Comparison of ENCODE assay signal across 8 cellular contexts in the genomic region with DNA sequence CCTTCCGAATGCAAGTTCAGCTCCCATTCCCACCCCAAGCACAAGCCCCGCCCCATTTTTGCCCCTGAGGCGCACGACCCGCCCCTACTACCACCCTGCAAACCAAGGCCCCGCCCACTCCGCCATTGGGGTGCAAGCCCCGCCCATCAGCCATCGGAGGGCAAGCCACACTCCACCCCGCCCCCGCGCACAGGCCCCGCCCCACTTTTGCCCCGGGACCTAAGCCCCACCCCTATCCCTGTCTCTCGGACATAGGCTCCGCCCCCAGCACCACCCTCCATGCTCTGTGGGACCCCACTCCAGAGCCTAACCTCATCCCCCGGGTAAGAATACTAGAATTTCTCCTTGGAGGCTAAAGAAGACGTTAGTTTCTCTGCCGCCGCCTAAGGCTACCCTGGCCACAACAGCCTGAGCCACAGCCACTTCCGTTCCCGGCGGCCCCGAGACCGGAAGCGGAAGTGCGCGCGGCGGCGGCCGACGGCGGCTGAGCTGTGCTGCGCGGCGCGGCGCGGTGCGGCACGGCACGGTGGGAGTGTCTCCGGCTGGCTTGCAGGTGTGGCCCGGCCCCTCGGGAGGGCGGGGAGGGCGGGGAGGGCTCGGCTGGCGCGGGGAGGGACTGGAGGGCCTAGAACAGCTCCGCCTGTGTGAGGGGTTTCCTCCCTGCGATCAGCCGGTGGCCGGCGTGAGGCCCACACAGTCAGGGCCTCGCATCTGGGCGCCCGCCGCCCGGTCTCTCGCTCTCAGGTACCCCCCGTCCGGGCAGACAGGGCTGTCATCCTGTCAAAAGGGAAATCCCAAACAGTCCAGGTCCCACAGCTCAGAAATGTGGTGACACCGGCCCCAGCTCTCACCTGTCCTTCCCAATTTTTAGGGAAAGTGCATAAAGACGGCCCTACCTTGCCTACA. TPM values are rescaled to one million over a fixed set of nuclear protein-coding genes. Genes with fewer than 3 reads are reported as not detected.
DNase-seq lines count a peak whose midpoint lies in the region; ATAC-seq, FAIRE-seq and TF ChIP-seq lines count a peak whose summit lies in the region.

ZNF333 (plus strand) TSS at position 451 of the 906 bp plus-strand sequence. CDS start 3,444 bp downstream, outside the sequence.

- peaks cover 0 to 3% of the 10 kb centered on the region in 2 experiments; a peak in 1 of 5 replicates for H3K36me3 ChIP-seq in HepG2 (replicated peaks in 1 of 2; ENCODE audit: control insufficient read depth in 1 of 2, insufficient read depth in 2 of 2, low read length in 2 of 2)

- peak within 1 kb of the TSS; percentile 67 to 91 (median 77) for H3K4me3 ChIP-seq in HepG2 (replicated peaks in 1 of 3; ENCODE audit: insufficient read depth in 1 of 3, low read depth in 2 of 3, low read length in 3 of 3)

- H3K4me2 ChIP-seq in HepG2 (ENCODE audit: low read depth, low read length) = peak within 1 kb of the TSS; percentile 70

- peak within 1 kb of the TSS; percentile 92 for H3K4me3 Mint-ChIP-seq in dendritic cell treated with granulocyte-macrophage colony-stimulating factor and Interleukin-4, amounts not matched to agents 40 ng/mL and 50 ng/mL, for 4 days

- in situ Hi-C loops in HepG2 (cut with HindIII; ENCODE audit: extremely low pct_ligation_motif_present, low pct_unique_long_range_greater_than_20kb) = loop anchor here (5.0 kb wide), 1 partner anchor 118 kb away; the partner anchor contains the start of gene NDUFB7

- no peak within 1 kb of the TSS for H2AFZ ChIP-seq in HepG2 (ENCODE audit: low read length)

- peak; percentile 12; the same call in 1 of the 2 replicates for TF ChIP-seq RAD21 in HepG2 (CRISPR knock-in tag; IDR thresholded peaks at IDR 0.05)

- POLR2A ChIA-PET in HepG2 (lab: Yijun Ruan, JAX) = interaction anchor here (0.6 to 2.7 kb wide), 7 partner anchors 14 to 758 kb away, joined by 3 to 40 read pairs (median 5); partner anchors contain the start of genes DNAJB1 and NDUFB7

- H3K9me3 Mint-ChIP-seq in dendritic cell treated with granulocyte-macrophage colony-stimulating factor and Interleukin-4, amounts not matched to agents 40 ng/mL and 50 ng/mL, for 4 days = no peaks in the 10 kb centered on the region

- no peak for FAIRE-seq in HepG2 (lab: Jason Lieb, UNC)

- CTCF ChIA-PET in HepG2 (lab: Yijun Ruan, JAX; ENCODE audit: low intra/inter-chr PET ratio, low total read pairs) = interaction anchor here (0.9 to 1.1 kb wide), 2 partner anchors 115 to 116 kb away, joined by 3 to 4 read pairs; no protein-coding TSS in a partner anchor

- intact Hi-C loops in dendritic cell treated with granulocyte-macrophage colony-stimulating factor and Interleukin-4, amounts not matched to agents 40 ng/mL and 50 ng/mL, for 4 days (cut with micrococcal nuclease) = no loop called here
- intact Hi-C loops in HepG2 (cut with micrococcal nuclease; ENCODE audit: unreplicated experiment) = no loop called here

- peak; percentile 59 to 90 for TF ChIP-seq POLR2A in HepG2 (IDR thresholded peaks at IDR 0.05; ENCODE audit: insufficient read depth in 1 of 2, low read depth in 2 of 2, low read length in 2 of 2)

- peak within 1 kb of the TSS; percentile 99 for H3K27ac Mint-ChIP-seq in dendritic cell treated with granulocyte-macrophage colony-stimulating factor and Interleukin-4, amounts not matched to agents 40 ng/mL and 50 ng/mL, for 4 days

- 6% methylated on average over 26 of the region's 66 CpGs for WGBS in HepG2 (ENCODE audit: low lambda C conversion rate)

- H3K36me3 Mint-ChIP-seq in dendritic cell treated with granulocyte-macrophage colony-stimulating factor and Interleukin-4, amounts not matched to agents 40 ng/mL and 50 ng/mL, for 4 days (ENCODE audit: low read depth) = peaks cover 37% of the 10 kb centered on the region

- peak; percentile 93 for ATAC-seq in GM19351 (IDR thresholded peaks at IDR 0.05; ENCODE audit: unreplicated experiment)
- ATAC-seq in HG03520 (IDR thresholded peaks at IDR 0.05; ENCODE audit: unreplicated experiment) = peak; percentile 84
- peak; percentile 99 for ATAC-seq in HepG2

- H3K9ac ChIP-seq in HepG2 (ENCODE audit: insufficient read depth, low read depth, low read length) = peak within 1 kb of the TSS; percentile 82

- H4K20me1 ChIP-seq in HepG2 (ENCODE audit: insufficient read depth, low read length) = no peaks in the 10 kb centered on the region

- no peaks in the 10 kb centered on the region for H3K27me3 ChIP-seq in HepG2 (ENCODE audit: control insufficient read depth in 1 of 2, insufficient read depth in 2 of 2, low read length in 2 of 2)

- H3K79me2 ChIP-seq in HepG2 (ENCODE audit: insufficient read depth, low read length) = no peaks in the 10 kb centered on the region

- peaks cover 25% of the 10 kb centered on the region for H3K4me1 Mint-ChIP-seq in dendritic cell treated with granulocyte-macrophage colony-stimulating factor and Interleukin-4, amounts not matched to agents 40 ng/mL and 50 ng/mL, for 4 days (ENCODE audit: low read depth)

- no TSS peak for BruUV-seq in HepG2 (replicated peaks; lab: Mats Ljungman, UMichigan)

- peak; percentile 70 to 95 (median 86) for DNase-seq in C1 segment of cervical spinal cord (lab: John Stamatoyannopoulos, UW)
- DNase-seq in NCI-H69 (lab: John Stamatoyannopoulos, UW) = peak; percentile 96
- peak; percentile 99 for DNase-seq in activated CD4-positive, alpha-beta T cell treated with anti-CD3 and anti-CD28 coated beads, Interleukin-2, amount 50 U/mL, for 24 hours (ENCODE audit: low read depth in 1 of 2, low spot score in 1 of 2)
- DNase-seq in HepG2 (ENCODE audit: low spot score) = peak; percentile 75
- peak; percentile 100 for DNase-seq in stimulated activated CD4-positive, alpha-beta T cell treated with anti-CD3 and anti-CD28 coated beads, Interleukin-2, amount 100 ng/mL, for 48 hours

- no peaks in the 10 kb centered on the region for H3K9me3 ChIP-seq in HepG2 (ENCODE audit: low read length)

- peaks cover 9% of the 10 kb centered on the region for H3K4me1 ChIP-seq in HepG2 (ENCODE audit: insufficient read depth, low read length)

- TF ChIP-seq CTCF in HepG2 (CRISPR knock-in tag; IDR thresholded peaks at IDR 0.05) = no peak

- TF ChIP-seq EP300 in HepG2 (IDR thresholded peaks at IDR 0.05; ENCODE audit: low read depth in 2 of 2, low read length in 2 of 2) (no peak), HepG2 (CRISPR knock-in tag; IDR thresholded peaks at IDR 0.05; ENCODE audit: borderline replicate concordance) (no peak)

- H3K27me3 Mint-ChIP-seq in dendritic cell treated with granulocyte-macrophage colony-stimulating factor and Interleukin-4, amounts not matched to agents 40 ng/mL and 50 ng/mL, for 4 days = no peaks in the 10 kb centered on the region

- H3K27ac ChIP-seq in HepG2 (ENCODE audit: extremely low read length, insufficient read depth, low read length) = peak within 1 kb of the TSS; percentile 94

TF ChIP-seq in HepG2, 621 proteins besides CTCF, POLR2A, EP300 and RAD21 (continues in another document):
- TF ChIP-seq ZNF430 (CRISPR knock-in tag; IDR thresholded peaks at IDR 0.05) (no peak), ZNF333 (CRISPR knock-in tag; IDR thresholded peaks at IDR 0.05; ENCODE audit: borderline replicate concordance) (no peak), TARDBP (CRISPR knock-in tag; IDR thresholded peaks at IDR 0.05) (peak; percentile 48; the same call in 1 of the 2 replicates)

RNA-seq across cellular contexts. Expression of gene ZNF333, which starts in this region (rescaled TPM):
- total RNA-seq in HepG2 (2016; rRNA removed; fragmentation: Illumina TruSeq; extraction: Trizol) = 3.0 and 3.4 TPM in 2 replicates
- total RNA-seq in HepG2 (2016; cell fraction: cytosol; rRNA removed; fragmentation: Illumina TruSeq; extraction: Trizol; ENCODE audit: low read depth) = 0.44 and 0.81 TPM in 2 replicates
- 1.9 and 3.8 TPM in 2 replicates for total RNA-seq in HepG2 (2016; cell fraction: insoluble cytoplasmic fraction; rRNA removed; fragmentation: Illumina TruSeq; extraction: Trizol)
- 1.1 and 1.7 TPM in 2 replicates for total RNA-seq in HepG2 (2016; cell fraction: membrane; rRNA removed; fragmentation: Illumina TruSeq; extraction: Trizol)
- total RNA-seq in HepG2 (2016; cell fraction: nucleus; rRNA removed; fragmentation: Illumina TruSeq; extraction: Trizol) = 3.5 and 5.2 TPM in 2 replicates
- 6.4 and 7.9 TPM in 2 replicates for polyA plus RNA-seq in HepG2 (2011; rRNA removed)
- polyA plus RNA-seq in HepG2 (2011; cell fraction: cytosol; rRNA removed) = 2.8 and 3.2 TPM in 2 replicates
- polyA plus RNA-seq in HepG2 (2011; cell fraction: nucleus; rRNA removed) = 18.1 and 20.8 TPM in 2 replicates
- 3.1 and 3.2 TPM in 2 replicates for polyA plus RNA-seq in HepG2 (2012)
- polyA plus RNA-seq in HepG2 (2016; cell fraction: cytosol; fragmentation: Illumina TruSeq; extraction: Trizol; ENCODE audit: low read depth) = 0.21 and 0.24 TPM in 2 replicates
- polyA plus RNA-seq in HepG2 (2016; cell fraction: insoluble cytoplasmic fraction; fragmentation: Illumina TruSeq; extraction: Trizol; ENCODE audit: low read depth) = 1.9 and 2.0 TPM in 2 replicates
- 0.40 and 0.56 TPM in 2 replicates for polyA plus RNA-seq in HepG2 (2016; cell fraction: membrane; fragmentation: Illumina TruSeq; extraction: Trizol; ENCODE audit: low read depth)
- polyA plus RNA-seq in HepG2 (2016; cell fraction: nucleus; fragmentation: Illumina TruSeq; extraction: Trizol; ENCODE audit: insufficient read depth, low read depth) = 11.2 and 13.6 TPM in 2 replicates
- 7.4 and 12.3 TPM in 2 replicates for polyA minus RNA-seq in HepG2 (2011; rRNA and poly(A)+ RNA removed; ENCODE audit: low replicate concordance)
- polyA minus RNA-seq in HepG2 (2011; cell fraction: cytosol; rRNA and poly(A)+ RNA removed) = 3.3 and 3.9 TPM in 2 replicates
- polyA minus RNA-seq in HepG2 (2011; cell fraction: nucleus; rRNA and poly(A)+ RNA removed) = 17.0 and 17.8 TPM in 2 replicates

Comparison
In these comparisons a context has a peak if more than half of its experiments do, and no peak if none do; other contexts are left out.
1. Peak in every context shown above with its lines: DNase-seq, ATAC-seq, H3K4me3 ChIP-seq and H3K27ac ChIP-seq.